23 cellular contexts compared by ENCODE assay signal in genomic region chr17:64223931-64224657, GRCh38. TPM values are rescaled to one million over a fixed set of nuclear protein-coding genes. Genes with fewer than 3 reads are reported as not detected.
DNase-seq lines count a peak whose midpoint lies in the region; ATAC-seq and TF ChIP-seq lines count a peak whose summit lies in the region.
"Had no signal": no experiment of that assay in that cellular context is flagged by ENCODE, and none has a peak within 500 bp of the region (broad histone marks: within the 10 kb centered on the region; RNA-seq: fewer than 3 reads in every experiment).

No MANE protein-coding gene starts in this region.

- no peak overlapping the region for H2BK15ac ChIP-seq in H9 (ENCODE audit: low read depth, low read length)

- H2BK5ac ChIP-seq in H9 (ENCODE audit: insufficient read length, low read length), result no peak overlapping the region

- no peak overlapping the region for H3K18ac ChIP-seq in H9 (ENCODE audit: insufficient read length, low read depth, low read length)

- H3K56ac ChIP-seq in H9 (ENCODE audit: insufficient read length, low read depth, low read length), result no peak overlapping the region

- H2BK20ac ChIP-seq in H9 (ENCODE audit: low read depth, low read length, poor library complexity, severe bottlenecking), result no peak overlapping the region

- no peak overlapping the region for H3K23ac ChIP-seq in H9 (ENCODE audit: insufficient read length, low read depth, low read length)

- no peaks in the 10 kb centered on the region for H3K79me2 ChIP-seq in H9 (ENCODE audit: insufficient read depth, low read length)

- no peaks in the 10 kb centered on the region for H3K4me1 ChIP-seq in H9 (ENCODE audit: insufficient read depth, low read length)
- H3K4me1 ChIP-seq: colonic mucosa had no signal

- WGBS in H9 (ENCODE audit: extremely low coverage, insufficient read length, low lambda C conversion rate), result no CpG with 5 or more reads among the region's 5 CpGs

- H2BK120ac ChIP-seq in H9 (ENCODE audit: low read depth, low read length, poor library complexity, severe bottlenecking), result no peak overlapping the region

- peaks cover 3% of the 10 kb centered on the region for H3K79me1 ChIP-seq in H9 (ENCODE audit: insufficient read depth, low read depth, low read length, poor library complexity, severe bottlenecking)

- DNase-seq in DMS 273 (lab: John Stamatoyannopoulos, UW; ENCODE audit: unreplicated experiment) (peak; percentile 78), H9 (no peak), WERI-Rb-1 (peak; percentile 68), osteocyte (ENCODE audit: extremely low spot score, unreplicated experiment) (peak; percentile 1), NCI-H1436 treated with DMSO at 0.1 percent for 48 hours (lab: John Stamatoyannopoulos, UW) (no peak), glutamatergic neuron (no peak)
- no peak for DNase-seq in stimulated activated CD4-positive, alpha-beta T cell treated with anti-CD3 and anti-CD28 coated beads, Interleukin-4, amount 100 ng/mL, for 4 hours
- DNase-seq: activated CD4-positive, alpha-beta T cell treated with anti-CD3 and anti-CD28 coated beads for 36 hours; activated gamma-delta T cell treated with Interleukin-2 at 50 U/mL for 16 hours; activated naive CD8-positive, alpha-beta T cell treated with anti-CD3 and anti-CD28 coated beads, Interleukin-2, amount 50 U/mL, for 24 hours; colonic mucosa; effector memory CD8-positive, alpha-beta T cell; esophagus squamous epithelium; MV-4-11; natural killer cell; NCI-H2029; NCI-H526; right cardiac atrium; RPMI8226; stimulated activated naive CD8-positive, alpha-beta T cell treated with anti-CD3 and anti-CD28 coated beads, Interleukin-15, Interleukin-2, amounts not matched to agents 100 U/mL and 50 U/mL, for 24 hours; transverse colon had no signal

- H4K20me1 ChIP-seq in H9 (ENCODE audit: control insufficient read depth, insufficient read depth, insufficient read length), result no peaks in the 10 kb centered on the region

- no peak overlapping the region for H3K4ac ChIP-seq in H9 (ENCODE audit: low read depth, low read length)

- H3K36me3 Mint-ChIP-seq in H9 (ENCODE audit: insufficient read depth in 1 of 3, low read depth in 3 of 3), result no peaks in the 10 kb centered on the region; a peak in 1 of 7 replicates
- H3K36me3 Mint-ChIP-seq in osteocyte (ENCODE audit: unreplicated experiment), result peaks cover 14% of the 10 kb centered on the region
- no peaks in the 10 kb centered on the region for H3K36me3 Mint-ChIP-seq in glutamatergic neuron (ENCODE audit: unreplicated experiment)
- H3K36me3 Mint-ChIP-seq: natural killer cell had no signal

- no peaks in the 10 kb centered on the region for H3K27me3 Mint-ChIP-seq in H9 (ENCODE audit: low read depth)
- no peaks in the 10 kb centered on the region for H3K27me3 Mint-ChIP-seq in osteocyte (ENCODE audit: unreplicated experiment)
- no peaks in the 10 kb centered on the region for H3K27me3 Mint-ChIP-seq in glutamatergic neuron (ENCODE audit: unreplicated experiment)
- H3K27me3 Mint-ChIP-seq: activated CD4-positive, alpha-beta T cell treated with anti-CD3 and anti-CD28 coated beads for 36 hours; activated naive CD8-positive, alpha-beta T cell treated with anti-CD3 and anti-CD28 coated beads, Interleukin-2, amount 50 U/mL, for 24 hours; effector memory CD8-positive, alpha-beta T cell had no signal

- H3K4me3 Mint-ChIP-seq in H9, result no peak overlapping the region
- no peak overlapping the region for H3K4me3 Mint-ChIP-seq in osteocyte (ENCODE audit: unreplicated experiment)
- H3K4me3 Mint-ChIP-seq in glutamatergic neuron (ENCODE audit: unreplicated experiment), result no peak overlapping the region
- H3K4me3 Mint-ChIP-seq: activated CD4-positive, alpha-beta T cell treated with anti-CD3 and anti-CD28 coated beads for 36 hours; activated naive CD8-positive, alpha-beta T cell treated with anti-CD3 and anti-CD28 coated beads, Interleukin-2, amount 50 U/mL, for 24 hours; CD14-positive monocyte; effector memory CD8-positive, alpha-beta T cell; natural killer cell had no signal

- peak overlapping the region; percentile 17 for H3K4me3 ChIP-seq in WERI-Rb-1 (ENCODE audit: low read depth, low read length)
- H3K4me3 ChIP-seq: colonic mucosa, esophagus squamous epithelium, transverse colon had no signal

- no peak overlapping the region for H3K27ac ChIP-seq in H9 (ENCODE audit: insufficient read length, low read depth, low read length)
- peak overlapping the region; percentile 82 for H3K27ac ChIP-seq in WERI-Rb-1
- H3K27ac ChIP-seq: colonic mucosa, esophagus squamous epithelium, transverse colon had no signal

- H4K8ac ChIP-seq in H9 (replicated peaks; ENCODE audit: insufficient read length, low read depth, low read length), result no peak overlapping the region

- peak overlapping the region; percentile 46; the same call in 1 of the 2 replicates for H3K14ac ChIP-seq in H9 (ENCODE audit: insufficient read depth, low read length)

- no peak overlapping the region for H4K91ac ChIP-seq in H9 (ENCODE audit: insufficient read length, low read depth, low read length)

- H3K27me3 ChIP-seq in H9 (ENCODE audit: insufficient read depth, low read length) (no peaks in the 10 kb centered on the region), WERI-Rb-1 (ENCODE audit: insufficient read depth, low read depth, severe bottlenecking) (no peaks in the 10 kb centered on the region)
- H3K27me3 ChIP-seq: colonic mucosa, esophagus squamous epithelium, transverse colon had no signal

- no peak overlapping the region for H2BK12ac ChIP-seq in H9 (ENCODE audit: insufficient read length, low read depth, low read length)

- H3K9me3 Mint-ChIP-seq in H9 (no peaks in the 10 kb centered on the region), osteocyte (ENCODE audit: unreplicated experiment) (peaks cover 3% of the 10 kb centered on the region), glutamatergic neuron (ENCODE audit: unreplicated experiment) (peaks cover 2% of the 10 kb centered on the region)
- H3K9me3 Mint-ChIP-seq: activated naive CD8-positive, alpha-beta T cell treated with anti-CD3 and anti-CD28 coated beads, Interleukin-2, amount 50 U/mL, for 24 hours; effector memory CD8-positive, alpha-beta T cell; natural killer cell had no signal

- no peak overlapping the region for H2AFZ ChIP-seq in H9 (ENCODE audit: low read length)

- H3K9me3 ChIP-seq in H9 (ENCODE audit: control insufficient read depth, low read depth, low read length), result no peaks in the 10 kb centered on the region
- peaks cover 3% of the 10 kb centered on the region for H3K9me3 ChIP-seq in WERI-Rb-1 (ENCODE audit: severe bottlenecking)
- H3K9me3 ChIP-seq: colonic mucosa, esophagus squamous epithelium, transverse colon had no signal

- TF ChIP-seq CTCF in H9 (conservative IDR thresholded peaks at IDR 0.05), result no peak
- no peak for TF ChIP-seq CTCF in WERI-Rb-1 (IDR thresholded peaks at IDR 0.05; ENCODE audit: low read depth, low read length)
- no peak for TF ChIP-seq CTCF in osteocyte (IDR thresholded peaks at IDR 0.05)
- no peak for TF ChIP-seq CTCF in glutamatergic neuron (IDR thresholded peaks at IDR 0.05; ENCODE audit: partially characterized antibody, unreplicated experiment)

- H3K4me1 Mint-ChIP-seq in H9 (peaks cover 15% of the 10 kb centered on the region in 2 experiments), osteocyte (ENCODE audit: unreplicated experiment) (peaks cover 49% of the 10 kb centered on the region), glutamatergic neuron (ENCODE audit: low read depth, unreplicated experiment) (peaks cover 9% of the 10 kb centered on the region)

- peaks cover 3% of the 10 kb centered on the region; the same call in 1 of the 2 replicates for H3K36me3 ChIP-seq in WERI-Rb-1
- H3K36me3 ChIP-seq: colonic mucosa, esophagus squamous epithelium, transverse colon had no signal

- peak overlapping the region; percentile 1 to 31 (median 3); a peak in 2 of 7 replicates for H3K27ac Mint-ChIP-seq in H9
- no peak overlapping the region for H3K27ac Mint-ChIP-seq in osteocyte (ENCODE audit: unreplicated experiment)
- H3K27ac Mint-ChIP-seq in glutamatergic neuron (ENCODE audit: unreplicated experiment), result no peak overlapping the region
- H3K27ac Mint-ChIP-seq: activated CD4-positive, alpha-beta T cell treated with anti-CD3 and anti-CD28 coated beads for 36 hours; activated naive CD8-positive, alpha-beta T cell treated with anti-CD3 and anti-CD28 coated beads, Interleukin-2, amount 50 U/mL, for 24 hours; effector memory CD8-positive, alpha-beta T cell; natural killer cell had no signal

- ATAC-seq in HG02981 (IDR thresholded peaks at IDR 0.05; ENCODE audit: unreplicated experiment), result no peak
- ATAC-seq: activated CD4-positive, alpha-beta T cell treated with anti-CD3 and anti-CD28 coated beads for 36 hours; activated naive CD8-positive, alpha-beta T cell treated with anti-CD3 and anti-CD28 coated beads, Interleukin-2, amount 50 U/mL, for 24 hours; effector memory CD8-positive, alpha-beta T cell; natural killer cell; right cardiac atrium; stimulated activated naive CD8-positive, alpha-beta T cell treated with anti-CD3 and anti-CD28 coated beads, Interleukin-15, Interleukin-2, amounts not matched to agents 100 U/mL and 50 U/mL, for 24 hours had no signal

- no peak overlapping the region for H3K9ac ChIP-seq in H9 (ENCODE audit: extremely low read depth, insufficient read length, low read length)

- H3K23me2 ChIP-seq in H9 (ENCODE audit: insufficient read length, low read depth, low read length, poor library complexity, severe bottlenecking), result no peaks in the 10 kb centered on the region

- no peak overlapping the region for H3T11ph ChIP-seq in H9 (ENCODE audit: low read length)

- H3K4me2 ChIP-seq in H9 (ENCODE audit: insufficient read depth, insufficient read length, low read length), result no peak overlapping the region

- H4K5ac ChIP-seq in H9 (ENCODE audit: insufficient read length, low read depth, low read length), result no peak overlapping the region

- H2AK5ac ChIP-seq in H9 (ENCODE audit: insufficient read length, low read length), result no peak overlapping the region

RNA-seq across cellular contexts. Expression of gene TEX2, which starts 39.0 kb away (rescaled TPM):
- 12.2 and 12.4 TPM in 2 replicates for total RNA-seq in H9 (2021)
- 72.0 and 73.5 TPM in 2 replicates for total RNA-seq in osteocyte
- total RNA-seq in glutamatergic neuron (ENCODE audit: unreplicated experiment), result 11.7 TPM

Comparison
In these comparisons a context has a peak if more than half of its experiments do, and no peak if none do; other contexts are left out.
1. DNase-seq: peak in DMS 273 (single experiment), WERI-Rb-1 (single experiment) and osteocyte (single experiment); none in H9 (single experiment), stimulated activated CD4-positive, alpha-beta T cell treated with anti-CD3 and anti-CD28 coated beads, Interleukin-4, amount 100 ng/mL, for 4 hours (0 of 2), NCI-H1436 treated with DMSO at 0.1 percent for 48 hours (single experiment) and glutamatergic neuron (single experiment).
2. H3K27ac Mint-ChIP-seq: peak in H9 (3 of 3); none in osteocyte (single experiment) and glutamatergic neuron (single experiment).